14 cellular contexts compared by ENCODE assay signal in the genomic region with DNA sequence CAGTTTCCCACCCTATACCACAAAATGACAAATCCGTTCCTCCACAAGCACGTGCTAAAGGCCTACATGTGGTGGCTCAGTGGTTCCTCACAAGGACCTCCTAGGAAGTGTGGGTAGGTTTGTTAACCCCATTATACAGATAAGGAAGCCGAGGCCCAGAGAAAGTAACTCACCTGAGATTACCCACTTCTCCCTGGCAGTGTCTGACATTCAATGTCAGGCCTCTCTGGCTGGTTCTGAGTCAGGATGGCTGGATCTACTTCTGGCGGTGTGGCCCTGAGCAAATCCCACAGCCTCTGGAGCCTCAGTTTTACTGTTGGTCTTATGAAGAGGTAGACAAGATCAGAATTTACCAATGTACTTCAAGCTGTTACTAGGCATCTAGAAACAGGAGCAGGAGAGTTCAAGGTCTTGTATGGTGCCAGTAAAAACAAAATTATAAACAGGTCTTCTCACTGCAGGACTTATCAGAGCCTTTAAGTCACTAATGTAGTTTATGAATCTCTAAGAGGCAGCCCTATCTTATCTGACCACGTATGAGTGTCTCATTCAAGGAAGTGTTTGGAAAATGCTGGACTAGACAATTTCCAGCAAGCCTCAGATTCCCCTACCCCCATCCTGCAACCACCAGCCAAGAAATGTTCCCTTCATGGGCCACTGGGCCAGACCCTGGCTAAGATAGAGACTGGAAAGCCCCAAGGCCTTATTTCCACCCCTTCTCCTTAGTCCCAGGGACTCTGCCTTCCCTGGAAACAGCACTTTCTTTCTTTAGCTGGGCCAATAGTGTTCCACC. TPM values are rescaled to one million over a fixed set of nuclear protein-coding genes. Genes with fewer than 3 reads are reported as not detected.
DNase-seq lines count a peak whose midpoint lies in the region; ATAC-seq, FAIRE-seq and TF ChIP-seq lines count a peak whose summit lies in the region.
"Had no signal": no experiment of that assay in that cellular context is flagged by ENCODE, and none has a peak within 500 bp of the region (broad histone marks: within the 10 kb centered on the region; RNA-seq: fewer than 3 reads in every experiment).

No MANE protein-coding gene starts in this region.

- H3K4me1 ChIP-seq in liver (ENCODE audit: control insufficient read depth in 4 of 4, insufficient read depth in 4 of 4, low read length in 3 of 4) (no peaks in the 10 kb centered on the region), HepG2 (ENCODE audit: insufficient read depth, low read length) (peaks cover 17% of the 10 kb centered on the region; the same call in 1 of the 2 replicates), heart right ventricle (peaks cover 7 to 66% (median 34%) of the 10 kb centered on the region in 9 donors), parathyroid adenoma (peaks cover 26% of the 10 kb centered on the region), aorta (ENCODE audit: control insufficient read depth in 1 of 2, insufficient read depth in 2 of 2, low read length in 2 of 2) (no peaks in the 10 kb centered on the region)

- H3K27me3 Mint-ChIP-seq in activated CD8-positive, alpha-beta T cell treated with anti-CD3 and anti-CD28 coated beads for 36 hours = peaks cover 3% of the 10 kb centered on the region

- ATAC-seq in HepG2 = no peak
- peak in 2 of 8 donors; percentile 15 to 24 for ATAC-seq in heart right ventricle
- no peak for ATAC-seq in aorta (ENCODE audit: low FRiP score)
- no peak for ATAC-seq in GM18870 (IDR thresholded peaks at IDR 0.05; ENCODE audit: unreplicated experiment)
- no peak for ATAC-seq in activated CD8-positive, alpha-beta T cell treated with anti-CD3 and anti-CD28 coated beads for 36 hours

- 78% methylated on average over 5 of the region's 5 CpGs for WGBS in liver
- 53% methylated on average over 5 of the region's 5 CpGs for WGBS in HepG2 (ENCODE audit: low lambda C conversion rate)
- 33 to 50% methylated on average over 5 of the region's 5 CpGs for WGBS in heart right ventricle, 2 donors
- WGBS in aorta, 2 donors = 50 to 53% methylated on average over 5 of the region's 5 CpGs

- POLR2A ChIA-PET in HepG2 (lab: Yijun Ruan, JAX) = no interaction called here
- POLR2A ChIA-PET in activated CD8-positive, alpha-beta T cell treated with anti-CD3 and anti-CD28 coated beads for 36 hours (lab: Charles Lee) = no interaction called here

- peaks cover 0 to 3% (median 0%) of the 10 kb centered on the region in 4 donors for H3K27me3 ChIP-seq in liver (ENCODE audit: control insufficient read depth in 4 of 4, insufficient read depth in 4 of 4, low read length in 3 of 4)
- peaks cover 0 to 17% of the 10 kb centered on the region in 2 experiments; a peak in 3 of 5 replicates for H3K27me3 ChIP-seq in HepG2 (ENCODE audit: control insufficient read depth in 1 of 2, insufficient read depth in 2 of 2, low read length in 2 of 2)
- peaks cover 0 to 13% (median 0%) of the 10 kb centered on the region in 7 donors for H3K27me3 ChIP-seq in heart right ventricle
- H3K27me3 ChIP-seq in parathyroid adenoma (ENCODE audit: control insufficient read depth, insufficient read depth, low read length) = no peaks in the 10 kb centered on the region
- H3K27me3 ChIP-seq in aorta (ENCODE audit: control insufficient read depth in 1 of 2, insufficient read depth in 2 of 2, low read length in 1 of 2) = no peaks in the 10 kb centered on the region

- H3K27ac ChIP-seq in liver (ENCODE audit: low read depth in 1 of 2, low read length in 2 of 2) (peak overlapping the region in 1 of 2 donors; percentile 41), HepG2 (ENCODE audit: extremely low read length, insufficient read depth, low read length) (no peak overlapping the region), heart right ventricle (peak overlapping the region; percentile 49 to 99 (median 92)), parathyroid adenoma (peak overlapping the region; percentile 63), aorta (ENCODE audit: low read depth in 1 of 2, low read length in 2 of 2) (peak overlapping the region; percentile 40 to 45)

- no peak overlapping the region for H3K4me3 Mint-ChIP-seq in activated CD8-positive, alpha-beta T cell treated with anti-CD3 and anti-CD28 coated beads for 36 hours
- H3K4me3 Mint-ChIP-seq: activated CD4-positive, alpha-beta memory T cell treated with anti-CD3 and anti-CD28 coated beads for 36 hours; IgD-negative memory B cell; T-helper 1 cell treated with Interleukin-12 subunit alpha and Interleukin-12 subunit beta and Interleukin-4 antibody, amounts not matched to agents 30 μg/mL and 1 μg/mL, for 36 hours had no signal

- H3K27ac Mint-ChIP-seq in activated CD8-positive, alpha-beta T cell treated with anti-CD3 and anti-CD28 coated beads for 36 hours = no peak overlapping the region
- H3K27ac Mint-ChIP-seq: activated CD4-positive, alpha-beta memory T cell treated with anti-CD3 and anti-CD28 coated beads for 36 hours; IgD-negative memory B cell; T-helper 1 cell treated with Interleukin-12 subunit alpha and Interleukin-12 subunit beta and Interleukin-4 antibody, amounts not matched to agents 30 μg/mL and 1 μg/mL, for 36 hours had no signal

- H3K9ac ChIP-seq in liver (ENCODE audit: low read depth in 1 of 2, low read length in 2 of 2) = no peak overlapping the region
- no peak overlapping the region for H3K9ac ChIP-seq in HepG2 (ENCODE audit: insufficient read depth, low read depth, low read length)
- no peak overlapping the region for H3K9ac ChIP-seq in parathyroid adenoma

- FAIRE-seq in HepG2 (lab: Jason Lieb, UNC) = no peak
- FAIRE-seq: A204.1, islet of Langerhans had no signal

- H3K4me2 ChIP-seq in HepG2 (ENCODE audit: low read depth, low read length) (no peak overlapping the region), parathyroid adenoma (ENCODE audit: low read length) (peak overlapping the region; percentile 43)

- in situ Hi-C loops in HepG2 (cut with HindIII; ENCODE audit: extremely low pct_ligation_motif_present, low pct_unique_long_range_greater_than_20kb) = no loop called here

- no peaks in the 10 kb centered on the region for H3K36me3 Mint-ChIP-seq in activated CD8-positive, alpha-beta T cell treated with anti-CD3 and anti-CD28 coated beads for 36 hours (ENCODE audit: low read depth)
- H3K36me3 Mint-ChIP-seq: activated CD4-positive, alpha-beta memory T cell treated with anti-CD3 and anti-CD28 coated beads for 36 hours; IgD-negative memory B cell had no signal

- no peaks in the 10 kb centered on the region for H3K79me2 ChIP-seq in HepG2 (ENCODE audit: insufficient read depth, low read length)
- peaks cover 17% of the 10 kb centered on the region for H3K79me2 ChIP-seq in parathyroid adenoma

- H3K9me3 Mint-ChIP-seq in activated CD8-positive, alpha-beta T cell treated with anti-CD3 and anti-CD28 coated beads for 36 hours = no peaks in the 10 kb centered on the region
- H3K9me3 Mint-ChIP-seq: activated CD4-positive, alpha-beta memory T cell treated with anti-CD3 and anti-CD28 coated beads for 36 hours; T-helper 1 cell treated with Interleukin-12 subunit alpha and Interleukin-12 subunit beta and Interleukin-4 antibody, amounts not matched to agents 30 μg/mL and 1 μg/mL, for 36 hours had no signal

- H2AFZ ChIP-seq in HepG2 (ENCODE audit: low read length) = no peak overlapping the region
- no peak overlapping the region for H2AFZ ChIP-seq in parathyroid adenoma

- BruUV-seq in HepG2 (replicated peaks; lab: Mats Ljungman, UMichigan) = no TSS peak

- TF ChIP-seq RAD21 in liver (IDR thresholded peaks at IDR 0.05) (no peak), HepG2 (CRISPR knock-in tag; IDR thresholded peaks at IDR 0.05) (no peak)

- no peaks in the 10 kb centered on the region for H3K36me3 ChIP-seq in liver (ENCODE audit: control insufficient read depth in 4 of 4, insufficient read depth in 3 of 4, low read depth in 1 of 4, low read length in 3 of 4)
- no peaks in the 10 kb centered on the region for H3K36me3 ChIP-seq in HepG2 (replicated peaks in 1 of 2; ENCODE audit: control insufficient read depth in 1 of 2, insufficient read depth in 2 of 2, low read length in 2 of 2)
- peaks cover 0 to 22% (median 10%) of the 10 kb centered on the region in 9 donors for H3K36me3 ChIP-seq in heart right ventricle
- H3K36me3 ChIP-seq in parathyroid adenoma (ENCODE audit: control insufficient read depth, insufficient read depth, low read length) = no peaks in the 10 kb centered on the region
- peaks cover 4 to 6% of the 10 kb centered on the region in 2 donors for H3K36me3 ChIP-seq in aorta (ENCODE audit: control insufficient read depth in 1 of 2, insufficient read depth in 2 of 2, low read length in 1 of 2)

- no peaks in the 10 kb centered on the region for H4K20me1 ChIP-seq in HepG2 (ENCODE audit: insufficient read depth, low read length)

- CTCF ChIA-PET in HepG2 (lab: Yijun Ruan, JAX; ENCODE audit: low intra/inter-chr PET ratio, low total read pairs) = no interaction called here
- CTCF ChIA-PET in activated CD8-positive, alpha-beta T cell treated with anti-CD3 and anti-CD28 coated beads for 36 hours (lab: Charles Lee) = no interaction called here

- H3K9me3 ChIP-seq in liver (ENCODE audit: control insufficient read depth in 4 of 4, low read length in 3 of 4) (no peaks in the 10 kb centered on the region), HepG2 (ENCODE audit: low read length) (no peaks in the 10 kb centered on the region), heart right ventricle (no peaks in the 10 kb centered on the region), parathyroid adenoma (ENCODE audit: control insufficient read depth, low read length) (no peaks in the 10 kb centered on the region), aorta (ENCODE audit: control insufficient read depth, low read length) (no peaks in the 10 kb centered on the region)

- TF ChIP-seq CTCF in liver (IDR thresholded peaks at IDR 0.05; ENCODE audit: low read depth, low read length, missing input control) (no peak), HepG2 (CRISPR knock-in tag; IDR thresholded peaks at IDR 0.05) (no peak), heart right ventricle (IDR thresholded peaks at IDR 0.05) (no peak), parathyroid adenoma (IDR thresholded peaks at IDR 0.05) (no peak)
- no peak for TF ChIP-seq CTCF in activated CD8-positive, alpha-beta T cell treated with anti-CD3 and anti-CD28 coated beads for 36 hours (IDR thresholded peaks at IDR 0.05)

- intact Hi-C loops in HepG2 (cut with micrococcal nuclease; ENCODE audit: unreplicated experiment) = no loop called here
- intact Hi-C loops in heart right ventricle (cut with DNase I) = loop anchor here in 2 of 10 donors (5.0 to 10.0 kb wide), 3 partner anchors 66 to 192 kb away; no protein-coding TSS in a partner anchor
- intact Hi-C loops in aorta (cut with DNase I) = loop anchor here (5.0 to 10.0 kb wide), 5 partner anchors 36 to 142 kb away; no protein-coding TSS in a partner anchor
- intact Hi-C loops in activated CD8-positive, alpha-beta T cell treated with anti-CD3 and anti-CD28 coated beads for 36 hours (cut with micrococcal nuclease) = no loop called here

- no peaks in the 10 kb centered on the region for H3K4me1 Mint-ChIP-seq in activated CD8-positive, alpha-beta T cell treated with anti-CD3 and anti-CD28 coated beads for 36 hours (ENCODE audit: low read depth)
- H3K4me1 Mint-ChIP-seq: IgD-negative memory B cell had no signal

- DNase-seq in HepG2 (ENCODE audit: low spot score) (no peak), heart right ventricle (peak in 1 of 2 donors; percentile 41), aorta (no peak), NCI-H526 treated with DMSO at 0.1 percent for 48 hours (lab: John Stamatoyannopoulos, UW) (no peak)
- no peak for DNase-seq in activated CD8-positive, alpha-beta T cell treated with anti-CD3 and anti-CD28 coated beads for 36 hours
- DNase-seq: activated CD4-positive, alpha-beta memory T cell treated with anti-CD3 and anti-CD28 coated beads for 36 hours; NCI-H1930 had no signal

- no peak overlapping the region for H3K4me3 ChIP-seq in liver (ENCODE audit: low read depth in 1 of 3, low read length in 3 of 3)
- H3K4me3 ChIP-seq in HepG2 (replicated peaks in 1 of 3; ENCODE audit: insufficient read depth in 1 of 3, low read depth in 2 of 3, low read length in 3 of 3) = no peak overlapping the region
- peak overlapping the region; percentile 58 to 89 (median 72) for H3K4me3 ChIP-seq in heart right ventricle
- peak overlapping the region; percentile 22 for H3K4me3 ChIP-seq in parathyroid adenoma (ENCODE audit: low read depth, low read length)
- H3K4me3 ChIP-seq in aorta (ENCODE audit: low read length in 2 of 2) = peak overlapping the region; percentile 52 to 95

- TF ChIP-seq EP300 in HepG2 (IDR thresholded peaks at IDR 0.05; ENCODE audit: low read depth in 2 of 2, low read length in 2 of 2) (no peak), HepG2 (CRISPR knock-in tag; IDR thresholded peaks at IDR 0.05; ENCODE audit: borderline replicate concordance) (no peak)

- TF ChIP-seq POLR2A in HepG2 (IDR thresholded peaks at IDR 0.05; ENCODE audit: insufficient read depth in 1 of 2, low read depth in 2 of 2, low read length in 2 of 2) = no peak

RNA-seq across cellular contexts. Expression of a gene that starts 4.2 kb away (rescaled TPM):
- 1 to 10 TPM in 1 of 2 donors, under 1 TPM in 1; 0.56 to 1.5 TPM for total RNA-seq in liver
- polyA plus RNA-seq in liver = 1 to 10 TPM in 1 of 2 donors, under 1 TPM in 1; 0.74 to 1.8 TPM
- 0.44 and 0.49 TPM in 2 replicates for total RNA-seq in HepG2 (2016; rRNA removed; fragmentation: Illumina TruSeq; extraction: Trizol)
- total RNA-seq in HepG2 (2016; cell fraction: cytosol; rRNA removed; fragmentation: Illumina TruSeq; extraction: Trizol; ENCODE audit: low read depth) = 0.10 TPM in 1 of 2 replicates, not detected in the other
- 0.22 and 0.27 TPM in 2 replicates for total RNA-seq in HepG2 (2016; cell fraction: insoluble cytoplasmic fraction; rRNA removed; fragmentation: Illumina TruSeq; extraction: Trizol)
- total RNA-seq in HepG2 (2016; cell fraction: membrane; rRNA removed; fragmentation: Illumina TruSeq; extraction: Trizol) = 0.31 TPM in 2 replicates
- total RNA-seq in HepG2 (2016; cell fraction: nucleus; rRNA removed; fragmentation: Illumina TruSeq; extraction: Trizol) = 0.16 and 0.50 TPM in 2 replicates
- polyA plus RNA-seq in HepG2 (2011; rRNA removed) = 0.54 and 0.60 TPM in 2 replicates
- polyA plus RNA-seq in HepG2 (2011; cell fraction: cytosol; rRNA removed) = 0.30 and 0.64 TPM in 2 replicates
- polyA plus RNA-seq in HepG2 (2011; cell fraction: nucleus; rRNA removed) = 0.27 and 0.35 TPM in 2 replicates
- 0.16 TPM in 1 of 2 replicates, not detected in the other for polyA plus RNA-seq in HepG2 (2012)
- 0.10 TPM in 1 of 2 replicates, not detected in the other for polyA plus RNA-seq in HepG2 (2016; cell fraction: cytosol; fragmentation: Illumina TruSeq; extraction: Trizol; ENCODE audit: low read depth)
- 0.57 and 0.75 TPM in 2 replicates for polyA plus RNA-seq in HepG2 (2016; cell fraction: insoluble cytoplasmic fraction; fragmentation: Illumina TruSeq; extraction: Trizol; ENCODE audit: low read depth)
- polyA plus RNA-seq in HepG2 (2016; cell fraction: membrane; fragmentation: Illumina TruSeq; extraction: Trizol; ENCODE audit: low read depth) = 0.27 TPM in 1 of 2 replicates, not detected in the other
- polyA plus RNA-seq in HepG2 (2016; cell fraction: nucleus; fragmentation: Illumina TruSeq; extraction: Trizol; ENCODE audit: insufficient read depth, low read depth) = 0.22 and 0.49 TPM in 2 replicates
- 0.52 and 44.1 TPM in 2 replicates for polyA minus RNA-seq in HepG2 (2011; rRNA and poly(A)+ RNA removed; ENCODE audit: low replicate concordance)
- polyA minus RNA-seq in HepG2 (2011; cell fraction: cytosol; rRNA and poly(A)+ RNA removed) = 0.53 TPM in 1 of 2 replicates, not detected in the other
- 0.75 and 1.2 TPM in 2 replicates for polyA minus RNA-seq in HepG2 (2011; cell fraction: nucleus; rRNA and poly(A)+ RNA removed)
- total RNA-seq in heart right ventricle = 100 to 1,000 TPM; 421 to 720 (median 568) TPM
- 100 to 1,000 TPM; 250 to 442 TPM for polyA plus RNA-seq in heart right ventricle
- 100 to 1,000 TPM in 1 of 2 donors, 10 to 100 TPM in 1; 88.4 to 381 TPM for total RNA-seq in aorta
- polyA plus RNA-seq in aorta = 10 to 100 TPM; 49.0 to 99.4 TPM
- total RNA-seq in activated CD8-positive, alpha-beta T cell treated with anti-CD3 and anti-CD28 coated beads for 36 hours = not detected
- total RNA-seq: activated CD4-positive, alpha-beta memory T cell treated with anti-CD3 and anti-CD28 coated beads for 36 hours had no signal
- polyA plus RNA-seq: IgD-negative memory B cell had no signal

Comparison
In these comparisons a context has a peak if more than half of its experiments do, and no peak if none do; other contexts are left out.
1. H3K4me3 ChIP-seq: peak in heart right ventricle (10 of 10), parathyroid adenoma (single experiment) and aorta (2 of 2); none in liver (0 of 3) and HepG2 (0 of 3).
2. RNA of a gene that starts 4.2 kb away (total RNA-seq): 421 to 720 TPM in heart right ventricle and 88.4 to 381 TPM in aorta; 0.56 to 1.5 TPM in liver, 0.10 to 0.50 TPM in HepG2 and not detected in activated CD8-positive, alpha-beta T cell treated with anti-CD3 and anti-CD28 coated beads for 36 hours; every median in the first group is over 10 times any median in the second.
3. intact Hi-C loops: an anchor here in aorta (5.0 to 10.0 kb wide); none called in HepG2 and activated CD8-positive, alpha-beta T cell treated with anti-CD3 and anti-CD28 coated beads for 36 hours.